18 cellular contexts compared by ENCODE assay signal in genomic region chr1:55746710-55747109, GRCh38.
A peak's percentile ranks its signal among the peaks of the same experiment; 100 is the strongest.
DNase-seq lines count a peak whose midpoint lies in the region; ATAC-seq and TF ChIP-seq lines count a peak whose summit lies in the region.
"Had no signal": no experiment of that assay in that cellular context is flagged by ENCODE, and none has a peak within 500 bp of the region (broad histone marks: within the 10 kb centered on the region; RNA-seq: fewer than 3 reads in every experiment).

No MANE protein-coding gene starts in this region.

- H3K9me3 Mint-ChIP-seq in activated CD4-positive, alpha-beta T cell treated with anti-CD3 and anti-CD28 coated beads, Interleukin-2, amount 10 ng/mL, durations not matched to agents 24 days and 14 days: no peaks in the 10 kb centered on the region
- H3K9me3 Mint-ChIP-seq: CD8-positive, alpha-beta T cell had no signal

- no peak for TF ChIP-seq POLR2A in vagina (IDR thresholded peaks at IDR 0.05)

- peak overlapping the region; percentile 5 for H3K27ac ChIP-seq in vagina
- H3K27ac ChIP-seq: 22Rv1; A549; BLaER1 treated with 17β-estradiol and CSF1 and Interleukin-3, amounts not matched to agents 10 nM and 100 nM; C4-2B had no signal

- no peaks in the 10 kb centered on the region for H3K4me1 Mint-ChIP-seq in activated CD4-positive, alpha-beta T cell treated with anti-CD3 and anti-CD28 coated beads, Interleukin-2, amount 10 ng/mL, durations not matched to agents 24 days and 14 days
- H3K4me1 Mint-ChIP-seq: B cell had no signal

- DNase-seq in activated CD4-positive, alpha-beta T cell treated with anti-CD3 and anti-CD28 coated beads, Interleukin-2, amount 10 ng/mL, durations not matched to agents 24 days and 14 days: peak; percentile 1
- no peak for DNase-seq in activated CD4-positive, alpha-beta T cell treated with anti-CD3 and anti-CD28 coated beads for 1 hour
- DNase-seq in adipocyte (ENCODE audit: low read depth): no peak
- DNase-seq in vagina (ENCODE audit: extremely low spot score in 2 of 2): no peak
- DNase-seq: AML-193; Caco-2; Calu3; CD4-positive, alpha-beta T cell; CD8-positive, alpha-beta T cell; DMS79 treated with DMSO at 0.1 percent for 48 hours; GF-D8 had no signal

- no peak for TF ChIP-seq CTCF in vagina (IDR thresholded peaks at IDR 0.05)

- H3K9ac ChIP-seq in adipocyte (ENCODE audit: low read length): no peak overlapping the region
- H3K9ac ChIP-seq: BLaER1 treated with 17β-estradiol and CSF1 and Interleukin-3, amounts not matched to agents 10 nM and 100 nM had no signal

- H3K36me3 Mint-ChIP-seq in activated CD4-positive, alpha-beta T cell treated with anti-CD3 and anti-CD28 coated beads, Interleukin-2, amount 10 ng/mL, durations not matched to agents 24 days and 14 days (ENCODE audit: low read depth): no peaks in the 10 kb centered on the region
- H3K36me3 Mint-ChIP-seq: CD8-positive, alpha-beta T cell had no signal

- intact Hi-C loops in activated CD4-positive, alpha-beta T cell treated with anti-CD3 and anti-CD28 coated beads, Interleukin-2, amount 10 ng/mL, durations not matched to agents 24 days and 14 days (cut with micrococcal nuclease): no loop called here
- intact Hi-C loops in vagina (cut with DNase I): no loop called here

- H3K9me3 ChIP-seq in adipocyte (ENCODE audit: control insufficient read depth, low read length): peaks cover 8% of the 10 kb centered on the region
- H3K9me3 ChIP-seq in vagina: no peaks in the 10 kb centered on the region
- H3K9me3 ChIP-seq: Caco-2 had no signal

- H3K4me3 Mint-ChIP-seq in activated CD4-positive, alpha-beta T cell treated with anti-CD3 and anti-CD28 coated beads, Interleukin-2, amount 10 ng/mL, durations not matched to agents 24 days and 14 days: no peak overlapping the region
- H3K4me3 Mint-ChIP-seq: B cell; CD4-positive, alpha-beta T cell; CD8-positive, alpha-beta T cell had no signal

- H3K4me3 ChIP-seq in adipocyte (ENCODE audit: low read length) (peak overlapping the region; percentile 3), vagina (no peak overlapping the region)
- H3K4me3 ChIP-seq: A549; BLaER1 treated with 17β-estradiol and CSF1 and Interleukin-3, amounts not matched to agents 10 nM and 100 nM had no signal

- H3K4me1 ChIP-seq in adipocyte (ENCODE audit: control insufficient read depth, insufficient read depth, low read length): peaks cover 8% of the 10 kb centered on the region
- peaks cover 8% of the 10 kb centered on the region for H3K4me1 ChIP-seq in vagina
- H3K4me1 ChIP-seq: A549, Caco-2 had no signal

- H3K27me3 ChIP-seq in adipocyte (replicated peaks; ENCODE audit: control insufficient read depth, insufficient read depth, low read length) (no peaks in the 10 kb centered on the region), vagina (no peaks in the 10 kb centered on the region)

- H3K36me3 ChIP-seq in adipocyte (ENCODE audit: control insufficient read depth, insufficient read depth, low read length, severe bottlenecking) (no peaks in the 10 kb centered on the region), vagina (no peaks in the 10 kb centered on the region)

- no peak for ATAC-seq in HG02571 (IDR thresholded peaks at IDR 0.05; ENCODE audit: unreplicated experiment)
- ATAC-seq in SK-N-SH treated with all-trans-retinoic acid at 6 μM for 48 hours: no peak
- ATAC-seq: A549; CD8-positive, alpha-beta T cell had no signal

- no peak overlapping the region for H3K27ac Mint-ChIP-seq in activated CD4-positive, alpha-beta T cell treated with anti-CD3 and anti-CD28 coated beads, Interleukin-2, amount 10 ng/mL, durations not matched to agents 24 days and 14 days
- H3K27ac Mint-ChIP-seq: B cell; CD4-positive, alpha-beta T cell; CD8-positive, alpha-beta T cell had no signal

- H3K27me3 Mint-ChIP-seq in activated CD4-positive, alpha-beta T cell treated with anti-CD3 and anti-CD28 coated beads, Interleukin-2, amount 10 ng/mL, durations not matched to agents 24 days and 14 days: no peaks in the 10 kb centered on the region

TF ChIP-seq in SK-N-SH treated with all-trans-retinoic acid at 6 μM for 48 hours, 23 proteins besides CTCF, POLR2A, EP300 and RAD21 (continues in another document):
- TF ChIP-seq ARNTL (CRISPR knock-in tag; IDR thresholded peaks at IDR 0.05; ENCODE audit: borderline replicate concordance, low read depth): no peak
- TF ChIP-seq, protein P1, sequence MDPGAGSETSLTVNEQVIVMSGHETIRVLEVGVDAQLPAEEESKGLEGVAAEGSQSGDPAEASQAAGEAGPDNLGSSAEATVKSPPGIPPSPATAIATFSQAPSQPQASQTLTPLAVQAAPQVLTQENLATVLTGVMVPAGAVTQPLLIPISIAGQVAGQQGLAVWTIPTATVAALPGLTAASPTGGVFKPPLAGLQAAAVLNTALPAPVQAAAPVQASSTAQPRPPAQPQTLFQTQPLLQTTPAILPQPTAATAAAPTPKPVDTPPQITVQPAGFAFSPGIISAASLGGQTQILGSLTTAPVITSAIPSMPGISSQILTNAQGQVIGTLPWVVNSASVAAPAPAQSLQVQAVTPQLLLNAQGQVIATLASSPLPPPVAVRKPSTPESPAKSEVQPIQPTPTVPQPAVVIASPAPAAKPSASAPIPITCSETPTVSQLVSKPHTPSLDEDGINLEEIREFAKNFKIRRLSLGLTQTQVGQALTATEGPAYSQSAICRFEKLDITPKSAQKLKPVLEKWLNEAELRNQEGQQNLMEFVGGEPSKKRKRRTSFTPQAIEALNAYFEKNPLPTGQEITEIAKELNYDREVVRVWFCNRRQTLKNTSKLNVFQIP (CRISPR knock-in tag; IDR thresholded peaks at IDR 0.05; ENCODE audit: borderline replicate concordance, low read depth): no peak
- no peak for TF ChIP-seq TSHZ2 (CRISPR knock-in tag; IDR thresholded peaks at IDR 0.05)
- no peak for TF ChIP-seq ZNF70 (CRISPR knock-in tag; IDR thresholded peaks at IDR 0.05)
- no peak for TF ChIP-seq ESRRG (CRISPR knock-in tag; IDR thresholded peaks at IDR 0.05)
- no peak for TF ChIP-seq PPARA (CRISPR knock-in tag; IDR thresholded peaks at IDR 0.05; ENCODE audit: borderline replicate concordance)
- no peak for TF ChIP-seq ZC3H10 (CRISPR knock-in tag; IDR thresholded peaks at IDR 0.05)
- TF ChIP-seq, protein P2, sequence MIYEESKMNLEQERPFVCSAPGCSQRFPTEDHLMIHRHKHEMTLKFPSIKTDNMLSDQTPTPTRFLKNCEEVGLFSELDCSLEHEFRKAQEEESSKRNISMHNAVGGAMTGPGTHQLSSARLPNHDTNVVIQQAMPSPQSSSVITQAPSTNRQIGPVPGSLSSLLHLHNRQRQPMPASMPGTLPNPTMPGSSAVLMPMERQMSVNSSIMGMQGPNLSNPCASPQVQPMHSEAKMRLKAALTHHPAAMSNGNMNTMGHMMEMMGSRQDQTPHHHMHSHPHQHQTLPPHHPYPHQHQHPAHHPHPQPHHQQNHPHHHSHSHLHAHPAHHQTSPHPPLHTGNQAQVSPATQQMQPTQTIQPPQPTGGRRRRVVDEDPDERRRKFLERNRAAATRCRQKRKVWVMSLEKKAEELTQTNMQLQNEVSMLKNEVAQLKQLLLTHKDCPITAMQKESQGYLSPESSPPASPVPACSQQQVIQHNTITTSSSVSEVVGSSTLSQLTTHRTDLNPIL (CRISPR knock-in tag; IDR thresholded peaks at IDR 0.05; ENCODE audit: low read depth): no peak
- no peak for TF ChIP-seq ZNF565 (CRISPR knock-in tag; conservative IDR thresholded peaks at IDR 0.05; ENCODE audit: low read depth)
- no peak for TF ChIP-seq TCF4 (CRISPR knock-in tag; IDR thresholded peaks at IDR 0.05; ENCODE audit: borderline replicate concordance)
- TF ChIP-seq ZFP30 (CRISPR knock-in tag; IDR thresholded peaks at IDR 0.05): no peak
- no peak for TF ChIP-seq OSR1 (CRISPR knock-in tag; IDR thresholded peaks at IDR 0.05)
- TF ChIP-seq ISL1 (CRISPR knock-in tag; IDR thresholded peaks at IDR 0.05): no peak
- TF ChIP-seq RARB (CRISPR knock-in tag; IDR thresholded peaks at IDR 0.05): no peak
- TF ChIP-seq, protein P3, sequence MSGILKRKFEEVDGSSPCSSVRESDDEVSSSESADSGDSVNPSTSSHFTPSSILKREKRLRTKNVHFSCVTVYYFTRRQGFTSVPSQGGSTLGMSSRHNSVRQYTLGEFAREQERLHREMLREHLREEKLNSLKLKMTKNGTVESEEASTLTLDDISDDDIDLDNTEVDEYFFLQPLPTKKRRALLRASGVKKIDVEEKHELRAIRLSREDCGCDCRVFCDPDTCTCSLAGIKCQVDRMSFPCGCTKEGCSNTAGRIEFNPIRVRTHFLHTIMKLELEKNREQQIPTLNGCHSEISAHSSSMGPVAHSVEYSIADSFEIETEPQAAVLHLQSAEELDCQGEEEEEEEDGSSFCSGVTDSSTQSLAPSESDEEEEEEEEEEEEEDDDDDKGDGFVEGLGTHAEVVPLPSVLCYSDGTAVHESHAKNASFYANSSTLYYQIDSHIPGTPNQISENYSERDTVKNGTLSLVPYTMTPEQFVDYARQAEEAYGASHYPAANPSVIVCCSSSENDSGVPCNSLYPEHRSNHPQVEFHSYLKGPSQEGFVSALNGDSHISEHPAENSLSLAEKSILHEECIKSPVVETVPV (CRISPR knock-in tag; IDR thresholded peaks at IDR 0.05): no peak
- TF ChIP-seq ZNF8 (CRISPR knock-in tag; IDR thresholded peaks at IDR 0.05): no peak
- no peak for TF ChIP-seq SNAI2 (CRISPR knock-in tag; IDR thresholded peaks at IDR 0.05)
- TF ChIP-seq TOX (CRISPR knock-in tag; IDR thresholded peaks at IDR 0.05; ENCODE audit: borderline replicate concordance): no peak
- no peak for TF ChIP-seq ZFP3 (CRISPR knock-in tag; IDR thresholded peaks at IDR 0.05)
